Comparison of ENCODE assay signal across 15 cellular contexts in genomic region chr2:20582600-20583221, GRCh38.
DNase-seq lines count a peak whose midpoint lies in the region; ATAC-seq and TF ChIP-seq lines count a peak whose summit lies in the region.
"Had no signal": no experiment of that assay in that cellular context is flagged by ENCODE, and none has a peak within 500 bp of the region (broad histone marks: within the 10 kb centered on the region; RNA-seq: fewer than 3 reads in every experiment).

No MANE protein-coding gene starts in this region.

- peak overlapping the region; percentile 99 for H3K4ac ChIP-seq in IMR-90 (ENCODE audit: low read depth, low read length)

- dilution Hi-C loops in IMR-90 (cut with HindIII; ENCODE audit: low sequenced_read_pairs, unreplicated experiment), result no loop called here

- H4K8ac ChIP-seq in IMR-90 (ENCODE audit: low read depth in 2 of 2, low read length in 2 of 2), result peak overlapping the region; percentile 90 to 92; a peak in 2 of 4 replicates

- no peak overlapping the region for H3K4me3 Mint-ChIP-seq in activated CD4-positive, alpha-beta T cell treated with anti-CD3 and anti-CD28 coated beads, Interleukin-2, amount 10 ng/mL, durations not matched to agents 7 days and 5 days

- H2AK9ac ChIP-seq in IMR-90 (replicated peaks; ENCODE audit: low read depth, low read length, poor library complexity), result peak overlapping the region; percentile 71

- peaks cover 2% of the 10 kb centered on the region for H3K4me1 Mint-ChIP-seq in activated CD4-positive, alpha-beta T cell treated with anti-CD3 and anti-CD28 coated beads, Interleukin-2, amount 10 ng/mL, durations not matched to agents 7 days and 5 days

- no peak for TF ChIP-seq CTCF in IMR-90 (conservative IDR thresholded peaks at IDR 0.05; ENCODE audit: low read depth, low read length)
- no peak for TF ChIP-seq CTCF in esophagus squamous epithelium (IDR thresholded peaks at IDR 0.05)
- no peak for TF ChIP-seq CTCF in testis (IDR thresholded peaks at IDR 0.05)

- no peak overlapping the region for H3K56ac ChIP-seq in IMR-90 (ENCODE audit: extremely low read depth, insufficient read depth, low read length)

- H2BK15ac ChIP-seq in IMR-90 (ENCODE audit: low read depth, low read length), result peak overlapping the region; percentile 100; the same call in 2 of the 3 replicates

- H2BK120ac ChIP-seq in IMR-90 (ENCODE audit: low read depth, low read length), result peak overlapping the region; percentile 99

- H3K4me3 ChIP-seq in IMR-90 (ENCODE audit: insufficient read depth, low read depth, low read length) (no peak overlapping the region), esophagus squamous epithelium (no peak overlapping the region), mesodermal cell (ENCODE audit: extremely low read depth, insufficient read depth, low read length, poor library complexity, severe bottlenecking) (no peak overlapping the region), testis (no peak overlapping the region)
- H3K4me3 ChIP-seq: uterus had no signal

- TF ChIP-seq RAD21 in IMR-90 (IDR thresholded peaks at IDR 0.05; ENCODE audit: low read length), result no peak

- ATAC-seq in IMR-90 (ENCODE audit: low read depth) (no peak), GM18870 (IDR thresholded peaks at IDR 0.05; ENCODE audit: unreplicated experiment) (no peak)

- TF ChIP-seq POLR2A in IMR-90 (IDR thresholded peaks at IDR 0.05; ENCODE audit: low read depth, low read length) (no peak), esophagus squamous epithelium (IDR thresholded peaks at IDR 0.05) (no peak), testis (IDR thresholded peaks at IDR 0.05) (no peak)

- H2BK5ac ChIP-seq in IMR-90 (ENCODE audit: low read depth, low read length, poor library complexity, severe bottlenecking), result peak overlapping the region; percentile 99

- no peak overlapping the region for H3K27ac Mint-ChIP-seq in activated CD4-positive, alpha-beta T cell treated with anti-CD3 and anti-CD28 coated beads, Interleukin-2, amount 10 ng/mL, durations not matched to agents 7 days and 5 days

- peak overlapping the region; percentile 42 for H3K18ac ChIP-seq in IMR-90 (ENCODE audit: low read depth, low read length)

- H3K4me1 ChIP-seq in IMR-90 (ENCODE audit: control insufficient read depth, insufficient read depth, low read length) (peaks cover 52% of the 10 kb centered on the region), esophagus squamous epithelium (peaks cover 9 to 56% (median 39%) of the 10 kb centered on the region in 3 donors), mesodermal cell (ENCODE audit: control insufficient read depth, insufficient read depth, low read length, poor library complexity, severe bottlenecking) (peaks cover 72% of the 10 kb centered on the region), testis (peaks cover 65% of the 10 kb centered on the region)

- peaks cover 0 to 6% of the 10 kb centered on the region in 2 experiments; a peak in 1 of 4 replicates for H3K79me1 ChIP-seq in IMR-90 (ENCODE audit: low read depth in 1 of 2, low read length in 2 of 2)

- in situ Hi-C loops in IMR-90 (cut with MboI; ENCODE audit: low sequenced_read_pairs), result no loop called here

- H3K9me1 ChIP-seq in IMR-90 (ENCODE audit: insufficient read depth, low read length), result peaks cover 47% of the 10 kb centered on the region

- peak overlapping the region; percentile 60 for H4K5ac ChIP-seq in IMR-90 (ENCODE audit: low read depth, low read length)

- intact Hi-C loops in IMR-90 (cut with micrococcal nuclease), result no loop called here
- intact Hi-C loops in esophagus squamous epithelium (cut with DNase I), result no loop called here
- intact Hi-C loops in testis (cut with DNase I; ENCODE audit: low total_unique reads), result no loop called here

- no peaks in the 10 kb centered on the region for H3K36me3 Mint-ChIP-seq in activated CD4-positive, alpha-beta T cell treated with anti-CD3 and anti-CD28 coated beads, Interleukin-2, amount 10 ng/mL, durations not matched to agents 7 days and 5 days (ENCODE audit: low read depth)

- H3K36me3 ChIP-seq in IMR-90 (ENCODE audit: control insufficient read depth, insufficient read depth, low read length) (no peaks in the 10 kb centered on the region), esophagus squamous epithelium (no peaks in the 10 kb centered on the region), mesodermal cell (ENCODE audit: control insufficient read depth, insufficient read depth, low read length) (no peaks in the 10 kb centered on the region), testis (ENCODE audit: low read depth, missing control alignments) (no peaks in the 10 kb centered on the region)
- H3K36me3 ChIP-seq: BE2C, uterus had no signal

- peak overlapping the region; percentile 99 for H2BK20ac ChIP-seq in IMR-90 (ENCODE audit: low read depth, low read length)

- peak overlapping the region; percentile 64 for H3K27ac ChIP-seq in IMR-90 (ENCODE audit: insufficient read depth, low read length)
- peak overlapping the region in 3 of 4 donors; percentile 7 to 66 (median 28) for H3K27ac ChIP-seq in esophagus squamous epithelium
- peak overlapping the region; percentile 98 for H3K27ac ChIP-seq in mesodermal cell (ENCODE audit: low read depth, low read length, severe bottlenecking)
- peak overlapping the region; percentile 57 to 80 for H3K27ac ChIP-seq in testis

- peak overlapping the region; percentile 37 for H2AFZ ChIP-seq in IMR-90 (replicated peaks; ENCODE audit: low read length, poor library complexity)

- H4K20me1 ChIP-seq in IMR-90 (ENCODE audit: insufficient read depth, low read length), result no peaks in the 10 kb centered on the region

- no peaks in the 10 kb centered on the region for H3K27me3 Mint-ChIP-seq in activated CD4-positive, alpha-beta T cell treated with anti-CD3 and anti-CD28 coated beads, Interleukin-2, amount 10 ng/mL, durations not matched to agents 7 days and 5 days

- peak overlapping the region; percentile 98 for H3K14ac ChIP-seq in IMR-90 (replicated peaks; ENCODE audit: low read depth, low read length)

- no peak overlapping the region for H3K4me2 ChIP-seq in IMR-90 (ENCODE audit: low read depth, low read length)

- H3K27me3 ChIP-seq in IMR-90 (ENCODE audit: control insufficient read depth, insufficient read depth, low read length) (no peaks in the 10 kb centered on the region), esophagus squamous epithelium (no peaks in the 10 kb centered on the region), testis (no peaks in the 10 kb centered on the region)
- H3K27me3 ChIP-seq: BE2C, uterus had no signal

- CTCF ChIA-PET in IMR-90 (lab: Yijun Ruan, JAX), result interaction anchor here (0.9 kb wide), 1 partner anchor 35 kb away, joined by 3 read pairs; no protein-coding TSS in a partner anchor
- CTCF ChIA-PET in activated CD4-positive, alpha-beta T cell treated with anti-CD3 and anti-CD28 coated beads, Interleukin-2, amount 10 ng/mL, durations not matched to agents 7 days and 5 days (lab: Charles Lee), result no interaction called here

- POLR2A ChIA-PET in IMR-90 (lab: Charles Lee; ENCODE audit: unreplicated experiment), result no interaction called here
- POLR2A ChIA-PET in activated CD4-positive, alpha-beta T cell treated with anti-CD3 and anti-CD28 coated beads, Interleukin-2, amount 10 ng/mL, durations not matched to agents 7 days and 5 days (lab: Charles Lee), result no interaction called here

- H3K9ac ChIP-seq in IMR-90 (ENCODE audit: low read depth, low read length), result peak overlapping the region; percentile 13; the same call in 1 of the 2 replicates

- H3K9me3 Mint-ChIP-seq in activated CD4-positive, alpha-beta T cell treated with anti-CD3 and anti-CD28 coated beads, Interleukin-2, amount 10 ng/mL, durations not matched to agents 7 days and 5 days, result peaks cover 2% of the 10 kb centered on the region

- H3K23ac ChIP-seq in IMR-90 (ENCODE audit: low read depth, low read length), result peak overlapping the region; percentile 61; the same call in 1 of the 2 replicates

- H3K9me3 ChIP-seq in IMR-90 (ENCODE audit: control insufficient read depth, insufficient read depth, low read length) (no peaks in the 10 kb centered on the region), esophagus squamous epithelium (peaks cover 0 to 9% (median 7%) of the 10 kb centered on the region in 3 donors), mesodermal cell (ENCODE audit: control insufficient read depth, low read length) (peaks cover 8% of the 10 kb centered on the region), testis (no peaks in the 10 kb centered on the region)
- H3K9me3 ChIP-seq: BE2C, uterus had no signal

- 100% methylated on average over 2 of the region's 5 CpGs; no CpG with 5 or more reads in 1 of the 2 experiments for WGBS in IMR-90 (ENCODE audit: extremely low coverage in 2 of 2, insufficient read length in 1 of 2), 2 experiments
- WGBS in esophagus squamous epithelium, 2 donors, result 60% methylated on average over 1 of the region's 5 CpGs; no CpG with 5 or more reads in 1 of the 2 donors
- WGBS in mesodermal cell (ENCODE audit: insufficient coverage in 2 of 2), 2 experiments, result 83 to 91% methylated on average over 5 of the region's 5 CpGs
- 68 to 100% methylated on average over 1 to 5 of the region's 5 CpGs for WGBS in testis, 2 donors

- peak overlapping the region; percentile 100 for H2AK5ac ChIP-seq in IMR-90 (ENCODE audit: low read depth, low read length)

- BruUV-seq in IMR-90 (replicated peaks; lab: Mats Ljungman, UMichigan), result no TSS peak

- DNase-seq in IMR-90, result no peak
- no peak for DNase-seq in esophagus squamous epithelium (lab: John Stamatoyannopoulos, UW)
- peak; percentile 52 for DNase-seq in testis
- DNase-seq in activated CD4-positive, alpha-beta T cell treated with anti-CD3 and anti-CD28 coated beads, Interleukin-2, amount 10 ng/mL, durations not matched to agents 7 days and 5 days, result no peak
- no peak for DNase-seq in kidney tubule cell (ENCODE audit: low spot score)
- DNase-seq in EL, result no peak
- DNase-seq: activated CD4-positive, alpha-beta T cell treated with anti-CD3 and anti-CD28 coated beads, Interleukin-2, amount 50 U/mL, for 1 hour; BE2C; Kasumi-1; NCI-H187 treated with DMSO at 0.1 percent for 48 hours; NCI-H82; T-helper 9 cell; uterus had no signal

- H4K91ac ChIP-seq in IMR-90 (ENCODE audit: insufficient read depth, low read depth, low read length), result peak overlapping the region; percentile 98

TF ChIP-seq in IMR-90, 13 proteins besides CTCF, POLR2A, EP300 and RAD21:
- TF ChIP-seq SMC3 (IDR thresholded peaks at IDR 0.05; ENCODE audit: low read depth, low read length), result no peak
- no peak for TF ChIP-seq BHLHE40 (IDR thresholded peaks at IDR 0.05; ENCODE audit: low read depth, low read length)
- TF ChIP-seq CEBPB (IDR thresholded peaks at IDR 0.05; ENCODE audit: low read depth, low read length), result no peak
- TF ChIP-seq ELK1 (IDR thresholded peaks at IDR 0.05; ENCODE audit: borderline replicate concordance, low read depth, low read length), result no peak
- no peak for TF ChIP-seq MAFK (IDR thresholded peaks at IDR 0.05; ENCODE audit: low read depth, low read length)

Comparison
In these comparisons a context has a peak if more than half of its experiments do, and no peak if none do; other contexts are left out.
1. H3K27ac ChIP-seq: peak in every context shown above with its lines; median percentile 98 in mesodermal cell; 68 in testis; 64 in IMR-90; 28 in esophagus squamous epithelium.